ENCODE assay signal across 1 cellular context in the genomic region with DNA sequence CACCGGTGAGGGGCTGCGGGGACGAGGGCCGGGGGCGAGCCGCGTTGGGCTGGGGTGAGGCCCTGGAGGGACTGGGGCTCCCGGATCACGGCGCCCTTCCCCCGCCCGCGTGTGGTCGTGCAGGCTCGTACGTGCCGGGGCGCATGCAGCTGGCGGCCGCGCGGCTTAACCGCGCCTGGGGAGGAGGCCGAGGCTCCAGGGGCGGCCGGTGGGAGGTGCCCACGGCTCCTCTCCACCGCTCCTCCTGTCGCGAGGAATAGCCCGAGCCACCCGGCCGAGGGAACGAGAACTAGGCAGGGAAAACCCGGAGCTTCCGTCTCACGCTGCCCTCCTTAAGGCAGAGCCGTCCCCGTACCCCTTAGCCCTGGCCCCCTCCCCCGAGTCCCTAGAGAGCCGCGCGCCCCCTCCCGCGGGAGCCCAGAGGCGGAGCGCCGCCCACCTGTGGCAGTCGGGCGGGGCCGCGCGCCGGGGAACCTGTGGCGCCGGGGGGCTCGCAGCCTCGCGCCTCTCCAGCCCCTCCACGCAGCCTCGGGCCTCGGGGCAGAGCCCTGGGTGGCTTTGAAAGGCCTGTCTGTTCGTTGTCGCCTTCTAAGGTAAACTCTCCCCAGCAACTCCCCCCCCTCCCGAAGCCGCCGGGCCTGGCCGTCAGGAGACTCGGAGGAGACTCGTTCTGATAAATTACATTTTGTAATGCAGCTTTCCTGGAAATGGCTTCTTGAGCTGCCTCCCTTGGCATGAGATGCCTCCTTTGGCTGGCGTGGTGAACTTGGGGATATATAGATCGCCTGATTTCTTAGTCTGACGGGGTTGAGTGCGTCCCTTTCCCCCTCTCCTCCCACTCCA.
TF ChIP-seq lines count a peak whose summit lies in the region.

No MANE protein-coding gene starts in this region.

TF ChIP-seq in HepG2, 621 proteins besides CTCF, POLR2A, EP300 and RAD21 (continued from another document and continues in another):
- TF ChIP-seq, protein P1, sequence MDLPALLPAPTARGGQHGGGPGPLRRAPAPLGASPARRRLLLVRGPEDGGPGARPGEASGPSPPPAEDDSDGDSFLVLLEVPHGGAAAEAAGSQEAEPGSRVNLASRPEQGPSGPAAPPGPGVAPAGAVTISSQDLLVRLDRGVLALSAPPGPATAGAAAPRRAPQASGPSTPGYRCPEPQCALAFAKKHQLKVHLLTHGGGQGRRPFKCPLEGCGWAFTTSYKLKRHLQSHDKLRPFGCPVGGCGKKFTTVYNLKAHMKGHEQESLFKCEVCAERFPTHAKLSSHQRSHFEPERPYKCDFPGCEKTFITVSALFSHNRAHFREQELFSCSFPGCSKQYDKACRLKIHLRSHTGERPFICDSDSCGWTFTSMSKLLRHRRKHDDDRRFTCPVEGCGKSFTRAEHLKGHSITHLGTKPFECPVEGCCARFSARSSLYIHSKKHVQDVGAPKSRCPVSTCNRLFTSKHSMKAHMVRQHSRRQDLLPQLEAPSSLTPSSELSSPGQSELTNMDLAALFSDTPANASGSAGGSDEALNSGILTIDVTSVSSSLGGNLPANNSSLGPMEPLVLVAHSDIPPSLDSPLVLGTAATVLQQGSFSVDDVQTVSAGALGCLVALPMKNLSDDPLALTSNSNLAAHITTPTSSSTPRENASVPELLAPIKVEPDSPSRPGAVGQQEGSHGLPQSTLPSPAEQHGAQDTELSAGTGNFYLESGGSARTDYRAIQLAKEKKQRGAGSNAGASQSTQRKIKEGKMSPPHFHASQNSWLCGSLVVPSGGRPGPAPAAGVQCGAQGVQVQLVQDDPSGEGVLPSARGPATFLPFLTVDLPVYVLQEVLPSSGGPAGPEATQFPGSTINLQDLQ (CRISPR knock-in tag; IDR thresholded peaks at IDR 0.05), result no peak
- TF ChIP-seq, protein P2, sequence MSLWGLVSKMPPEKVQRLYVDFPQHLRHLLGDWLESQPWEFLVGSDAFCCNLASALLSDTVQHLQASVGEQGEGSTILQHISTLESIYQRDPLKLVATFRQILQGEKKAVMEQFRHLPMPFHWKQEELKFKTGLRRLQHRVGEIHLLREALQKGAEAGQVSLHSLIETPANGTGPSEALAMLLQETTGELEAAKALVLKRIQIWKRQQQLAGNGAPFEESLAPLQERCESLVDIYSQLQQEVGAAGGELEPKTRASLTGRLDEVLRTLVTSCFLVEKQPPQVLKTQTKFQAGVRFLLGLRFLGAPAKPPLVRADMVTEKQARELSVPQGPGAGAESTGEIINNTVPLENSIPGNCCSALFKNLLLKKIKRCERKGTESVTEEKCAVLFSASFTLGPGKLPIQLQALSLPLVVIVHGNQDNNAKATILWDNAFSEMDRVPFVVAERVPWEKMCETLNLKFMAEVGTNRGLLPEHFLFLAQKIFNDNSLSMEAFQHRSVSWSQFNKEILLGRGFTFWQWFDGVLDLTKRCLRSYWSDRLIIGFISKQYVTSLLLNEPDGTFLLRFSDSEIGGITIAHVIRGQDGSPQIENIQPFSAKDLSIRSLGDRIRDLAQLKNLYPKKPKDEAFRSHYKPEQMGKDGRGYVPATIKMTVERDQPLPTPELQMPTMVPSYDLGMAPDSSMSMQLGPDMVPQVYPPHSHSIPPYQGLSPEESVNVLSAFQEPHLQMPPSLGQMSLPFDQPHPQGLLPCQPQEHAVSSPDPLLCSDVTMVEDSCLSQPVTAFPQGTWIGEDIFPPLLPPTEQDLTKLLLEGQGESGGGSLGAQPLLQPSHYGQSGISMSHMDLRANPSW (CRISPR knock-in tag; IDR thresholded peaks at IDR 0.05; ENCODE audit: borderline replicate concordance), result no peak
- TF ChIP-seq LCORL (IDR thresholded peaks at IDR 0.05) (no peak), LCORL (CRISPR knock-in tag; IDR thresholded peaks at IDR 0.05) (no peak), ZFYVE20 (CRISPR knock-in tag; IDR thresholded peaks at IDR 0.05; ENCODE audit: borderline replicate concordance, low read depth) (0 out of 2 replicates have a peak, but pooled peaks have one; percentile 37), ZNF670 (CRISPR knock-in tag; IDR thresholded peaks at IDR 0.05; ENCODE audit: borderline replicate concordance) (0 out of 2 replicates have a peak, but pooled peaks have one; percentile 30), MZF1 (CRISPR knock-in tag; IDR thresholded peaks at IDR 0.05; ENCODE audit: borderline replicate concordance) (no peak), ZNF879 (CRISPR knock-in tag; IDR thresholded peaks at IDR 0.05) (no peak), ZNF790 (CRISPR knock-in tag; IDR thresholded peaks at IDR 0.05; ENCODE audit: borderline replicate concordance) (0 out of 2 replicates have a peak, but pooled peaks have one; percentile 69), ZNF850 (CRISPR knock-in tag; conservative IDR thresholded peaks at IDR 0.05) (no peak), ZNF530 (CRISPR knock-in tag; IDR thresholded peaks at IDR 0.05; ENCODE audit: low read depth) (no peak), ZNF235 (CRISPR knock-in tag; IDR thresholded peaks at IDR 0.05; ENCODE audit: borderline replicate concordance) (no peak), SNRNP70 (IDR thresholded peaks at IDR 0.05; ENCODE audit: low read depth, low read length) (no peak), SMAD1 (CRISPR knock-in tag; IDR thresholded peaks at IDR 0.05; ENCODE audit: borderline replicate concordance, low read depth) (no peak), MEF2D (CRISPR knock-in tag; IDR thresholded peaks at IDR 0.05) (no peak), ZNF83 (CRISPR knock-in tag; IDR thresholded peaks at IDR 0.05; ENCODE audit: borderline replicate concordance) (no peak), AKAP8 (CRISPR knock-in tag; IDR thresholded peaks at IDR 0.05) (no peak), NPAS2 (CRISPR knock-in tag; IDR thresholded peaks at IDR 0.05; ENCODE audit: borderline replicate concordance) (no peak), U2AF1 (optimal IDR thresholded peaks at IDR 0.05; ENCODE audit: low read depth, low read length) (no peak), NBN (conservative IDR thresholded peaks at IDR 0.05) (no peak), ZNF101 (CRISPR knock-in tag; IDR thresholded peaks at IDR 0.05; ENCODE audit: borderline replicate concordance, low read depth) (no peak), ZSCAN12 (CRISPR knock-in tag; IDR thresholded peaks at IDR 0.05) (no peak), ONECUT2 (CRISPR knock-in tag; IDR thresholded peaks at IDR 0.05) (no peak), MATR3 (CRISPR knock-in tag; IDR thresholded peaks at IDR 0.05) (no peak), ZNF878 (CRISPR knock-in tag; IDR thresholded peaks at IDR 0.05) (no peak), ZNF747 (CRISPR knock-in tag; IDR thresholded peaks at IDR 0.05; ENCODE audit: borderline replicate concordance) (no peak), GPN1 (CRISPR knock-in tag; IDR thresholded peaks at IDR 0.05; ENCODE audit: borderline replicate concordance) (no peak), ATF1 (CRISPR knock-in tag; IDR thresholded peaks at IDR 0.05) (no peak), ZFX (CRISPR knock-in tag; IDR thresholded peaks at IDR 0.05; ENCODE audit: low read depth) (peak; percentile 38; the same call in 1 of the 2 replicates), DR1 (CRISPR knock-in tag; IDR thresholded peaks at IDR 0.05) (no peak), CCDC6 (CRISPR knock-in tag; IDR thresholded peaks at IDR 0.05) (no peak)
- TF ChIP-seq, protein P3, sequence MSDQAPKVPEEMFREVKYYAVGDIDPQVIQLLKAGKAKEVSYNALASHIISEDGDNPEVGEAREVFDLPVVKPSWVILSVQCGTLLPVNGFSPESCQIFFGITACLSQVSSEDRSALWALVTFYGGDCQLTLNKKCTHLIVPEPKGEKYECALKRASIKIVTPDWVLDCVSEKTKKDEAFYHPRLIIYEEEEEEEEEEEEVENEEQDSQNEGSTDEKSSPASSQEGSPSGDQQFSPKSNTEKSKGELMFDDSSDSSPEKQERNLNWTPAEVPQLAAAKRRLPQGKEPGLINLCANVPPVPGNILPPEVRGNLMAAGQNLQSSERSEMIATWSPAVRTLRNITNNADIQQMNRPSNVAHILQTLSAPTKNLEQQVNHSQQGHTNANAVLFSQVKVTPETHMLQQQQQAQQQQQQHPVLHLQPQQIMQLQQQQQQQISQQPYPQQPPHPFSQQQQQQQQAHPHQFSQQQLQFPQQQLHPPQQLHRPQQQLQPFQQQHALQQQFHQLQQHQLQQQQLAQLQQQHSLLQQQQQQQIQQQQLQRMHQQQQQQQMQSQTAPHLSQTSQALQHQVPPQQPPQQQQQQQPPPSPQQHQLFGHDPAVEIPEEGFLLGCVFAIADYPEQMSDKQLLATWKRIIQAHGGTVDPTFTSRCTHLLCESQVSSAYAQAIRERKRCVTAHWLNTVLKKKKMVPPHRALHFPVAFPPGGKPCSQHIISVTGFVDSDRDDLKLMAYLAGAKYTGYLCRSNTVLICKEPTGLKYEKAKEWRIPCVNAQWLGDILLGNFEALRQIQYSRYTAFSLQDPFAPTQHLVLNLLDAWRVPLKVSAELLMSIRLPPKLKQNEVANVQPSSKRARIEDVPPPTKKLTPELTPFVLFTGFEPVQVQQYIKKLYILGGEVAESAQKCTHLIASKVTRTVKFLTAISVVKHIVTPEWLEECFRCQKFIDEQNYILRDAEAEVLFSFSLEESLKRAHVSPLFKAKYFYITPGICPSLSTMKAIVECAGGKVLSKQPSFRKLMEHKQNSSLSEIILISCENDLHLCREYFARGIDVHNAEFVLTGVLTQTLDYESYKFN (CRISPR knock-in tag; conservative IDR thresholded peaks at IDR 0.05), result no peak
- TF ChIP-seq, protein P4, sequence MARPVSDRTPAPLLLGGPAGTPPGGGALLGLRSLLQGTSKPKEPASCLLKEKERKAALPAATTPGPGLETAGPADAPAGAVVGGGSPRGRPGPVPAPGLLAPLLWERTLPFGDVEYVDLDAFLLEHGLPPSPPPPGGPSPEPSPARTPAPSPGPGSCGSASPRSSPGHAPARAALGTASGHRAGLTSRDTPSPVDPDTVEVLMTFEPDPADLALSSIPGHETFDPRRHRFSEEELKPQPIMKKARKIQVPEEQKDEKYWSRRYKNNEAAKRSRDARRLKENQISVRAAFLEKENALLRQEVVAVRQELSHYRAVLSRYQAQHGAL (CRISPR knock-in tag; IDR thresholded peaks at IDR 0.05; ENCODE audit: not compliant biosample characterization), result no peak
- TF ChIP-seq, protein P5, sequence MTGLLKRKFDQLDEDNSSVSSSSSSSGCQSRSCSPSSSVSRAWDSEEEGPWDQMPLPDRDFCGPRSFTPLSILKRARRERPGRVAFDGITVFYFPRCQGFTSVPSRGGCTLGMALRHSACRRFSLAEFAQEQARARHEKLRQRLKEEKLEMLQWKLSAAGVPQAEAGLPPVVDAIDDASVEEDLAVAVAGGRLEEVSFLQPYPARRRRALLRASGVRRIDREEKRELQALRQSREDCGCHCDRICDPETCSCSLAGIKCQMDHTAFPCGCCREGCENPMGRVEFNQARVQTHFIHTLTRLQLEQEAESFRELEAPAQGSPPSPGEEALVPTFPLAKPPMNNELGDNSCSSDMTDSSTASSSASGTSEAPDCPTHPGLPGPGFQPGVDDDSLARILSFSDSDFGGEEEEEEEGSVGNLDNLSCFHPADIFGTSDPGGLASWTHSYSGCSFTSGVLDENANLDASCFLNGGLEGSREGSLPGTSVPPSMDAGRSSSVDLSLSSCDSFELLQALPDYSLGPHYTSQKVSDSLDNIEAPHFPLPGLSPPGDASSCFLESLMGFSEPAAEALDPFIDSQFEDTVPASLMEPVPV (CRISPR knock-in tag; IDR thresholded peaks at IDR 0.05), result no peak
- TF ChIP-seq, protein P6, sequence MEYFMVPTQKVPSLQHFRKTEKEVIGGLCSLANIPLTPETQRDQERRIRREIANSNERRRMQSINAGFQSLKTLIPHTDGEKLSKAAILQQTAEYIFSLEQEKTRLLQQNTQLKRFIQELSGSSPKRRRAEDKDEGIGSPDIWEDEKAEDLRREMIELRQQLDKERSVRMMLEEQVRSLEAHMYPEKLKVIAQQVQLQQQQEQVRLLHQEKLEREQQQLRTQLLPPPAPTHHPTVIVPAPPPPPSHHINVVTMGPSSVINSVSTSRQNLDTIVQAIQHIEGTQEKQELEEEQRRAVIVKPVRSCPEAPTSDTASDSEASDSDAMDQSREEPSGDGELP (IDR thresholded peaks at IDR 0.05; ENCODE audit: borderline replicate concordance, low read depth), result no peak
- TF ChIP-seq, protein P7, sequence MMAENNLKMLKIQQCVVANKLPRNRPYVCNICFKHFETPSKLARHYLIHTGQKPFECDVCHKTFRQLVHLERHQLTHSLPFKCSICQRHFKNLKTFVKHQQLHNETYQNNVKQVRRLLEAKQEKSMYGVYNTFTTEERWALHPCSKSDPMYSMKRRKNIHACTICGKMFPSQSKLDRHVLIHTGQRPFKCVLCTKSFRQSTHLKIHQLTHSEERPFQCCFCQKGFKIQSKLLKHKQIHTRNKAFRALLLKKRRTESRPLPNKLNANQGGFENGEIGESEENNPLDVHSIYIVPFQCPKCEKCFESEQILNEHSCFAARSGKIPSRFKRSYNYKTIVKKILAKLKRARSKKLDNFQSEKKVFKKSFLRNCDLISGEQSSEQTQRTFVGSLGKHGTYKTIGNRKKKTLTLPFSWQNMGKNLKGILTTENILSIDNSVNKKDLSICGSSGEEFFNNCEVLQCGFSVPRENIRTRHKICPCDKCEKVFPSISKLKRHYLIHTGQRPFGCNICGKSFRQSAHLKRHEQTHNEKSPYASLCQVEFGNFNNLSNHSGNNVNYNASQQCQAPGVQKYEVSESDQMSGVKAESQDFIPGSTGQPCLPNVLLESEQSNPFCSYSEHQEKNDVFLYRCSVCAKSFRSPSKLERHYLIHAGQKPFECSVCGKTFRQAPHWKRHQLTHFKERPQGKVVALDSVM (CRISPR knock-in tag; IDR thresholded peaks at IDR 0.05), result no peak; the same call in 1 of the 2 replicates
- TF ChIP-seq, protein P8, sequence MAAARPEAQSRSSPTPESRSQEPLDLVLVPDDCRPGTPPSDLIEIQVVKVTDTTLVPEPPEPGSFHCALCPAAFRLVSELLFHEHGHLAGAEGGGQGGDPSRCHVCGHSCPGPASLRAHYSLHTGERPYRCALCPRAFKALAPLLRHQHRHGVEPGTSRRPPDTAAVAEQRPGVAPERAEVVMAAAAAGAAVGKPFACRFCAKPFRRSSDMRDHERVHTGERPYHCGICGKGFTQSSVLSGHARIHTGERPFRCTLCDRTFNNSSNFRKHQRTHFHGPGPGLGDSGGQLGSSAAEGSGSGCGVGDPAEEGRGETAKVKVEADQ (CRISPR knock-in tag; IDR thresholded peaks at IDR 0.05; ENCODE audit: borderline replicate concordance), result no peak
- TF ChIP-seq, protein P9, sequence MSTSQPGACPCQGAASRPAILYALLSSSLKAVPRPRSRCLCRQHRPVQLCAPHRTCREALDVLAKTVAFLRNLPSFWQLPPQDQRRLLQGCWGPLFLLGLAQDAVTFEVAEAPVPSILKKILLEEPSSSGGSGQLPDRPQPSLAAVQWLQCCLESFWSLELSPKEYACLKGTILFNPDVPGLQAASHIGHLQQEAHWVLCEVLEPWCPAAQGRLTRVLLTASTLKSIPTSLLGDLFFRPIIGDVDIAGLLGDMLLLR (CRISPR knock-in tag; IDR thresholded peaks at IDR 0.05), result no peak
- TF ChIP-seq, protein P10, sequence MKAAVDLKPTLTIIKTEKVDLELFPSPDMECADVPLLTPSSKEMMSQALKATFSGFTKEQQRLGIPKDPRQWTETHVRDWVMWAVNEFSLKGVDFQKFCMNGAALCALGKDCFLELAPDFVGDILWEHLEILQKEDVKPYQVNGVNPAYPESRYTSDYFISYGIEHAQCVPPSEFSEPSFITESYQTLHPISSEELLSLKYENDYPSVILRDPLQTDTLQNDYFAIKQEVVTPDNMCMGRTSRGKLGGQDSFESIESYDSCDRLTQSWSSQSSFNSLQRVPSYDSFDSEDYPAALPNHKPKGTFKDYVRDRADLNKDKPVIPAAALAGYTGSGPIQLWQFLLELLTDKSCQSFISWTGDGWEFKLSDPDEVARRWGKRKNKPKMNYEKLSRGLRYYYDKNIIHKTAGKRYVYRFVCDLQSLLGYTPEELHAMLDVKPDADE (CRISPR knock-in tag; IDR thresholded peaks at IDR 0.05), result no peak
- TF ChIP-seq, protein P11, sequence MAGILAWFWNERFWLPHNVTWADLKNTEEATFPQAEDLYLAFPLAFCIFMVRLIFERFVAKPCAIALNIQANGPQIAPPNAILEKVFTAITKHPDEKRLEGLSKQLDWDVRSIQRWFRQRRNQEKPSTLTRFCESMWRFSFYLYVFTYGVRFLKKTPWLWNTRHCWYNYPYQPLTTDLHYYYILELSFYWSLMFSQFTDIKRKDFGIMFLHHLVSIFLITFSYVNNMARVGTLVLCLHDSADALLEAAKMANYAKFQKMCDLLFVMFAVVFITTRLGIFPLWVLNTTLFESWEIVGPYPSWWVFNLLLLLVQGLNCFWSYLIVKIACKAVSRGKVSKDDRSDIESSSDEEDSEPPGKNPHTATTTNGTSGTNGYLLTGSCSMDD (CRISPR knock-in tag; IDR thresholded peaks at IDR 0.05), result no peak
